In the genomic region with DNA sequence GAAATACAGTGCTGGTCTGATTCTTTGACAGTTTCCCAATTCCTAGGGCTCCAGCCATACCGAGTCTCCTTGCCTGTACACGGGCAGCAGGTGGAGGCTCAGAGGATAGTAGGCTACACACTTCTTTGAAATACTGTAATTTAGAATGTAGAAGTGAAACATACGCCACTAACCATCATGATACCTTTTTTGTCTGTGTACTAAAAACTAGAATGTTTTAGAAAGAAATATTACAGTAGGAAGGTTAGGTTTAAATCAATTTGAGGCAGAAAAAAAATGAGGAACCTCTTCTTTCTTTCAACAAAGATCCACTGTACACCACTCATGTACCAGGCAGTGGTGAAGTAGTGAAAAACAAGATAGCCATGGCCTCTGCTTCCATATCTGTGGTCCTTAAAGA, we compare ENCODE assay signal across 14 cellular contexts.
DNase-seq lines count a peak whose midpoint lies in the region; ATAC-seq lines count a peak whose summit lies in the region.
"Had no signal": no experiment of that assay in that cellular context is flagged by ENCODE, and none has a peak within 500 bp of the region (broad histone marks: within the 10 kb centered on the region; RNA-seq: fewer than 3 reads in every experiment).

No MANE protein-coding gene starts in this region.

- peaks cover 28% of the 10 kb centered on the region for H3K4me1 Mint-ChIP-seq in activated naive CD8-positive, alpha-beta T cell treated with anti-CD3 and anti-CD28 coated beads for 36 hours

- no peaks in the 10 kb centered on the region for H3K36me3 Mint-ChIP-seq in activated naive CD8-positive, alpha-beta T cell treated with anti-CD3 and anti-CD28 coated beads for 36 hours
- H3K36me3 Mint-ChIP-seq: immature natural killer cell had no signal

- H3K27ac Mint-ChIP-seq in activated naive CD8-positive, alpha-beta T cell treated with anti-CD3 and anti-CD28 coated beads for 36 hours, result no peak overlapping the region
- H3K27ac Mint-ChIP-seq: immature natural killer cell had no signal

- H3K27me3 Mint-ChIP-seq in activated naive CD8-positive, alpha-beta T cell treated with anti-CD3 and anti-CD28 coated beads for 36 hours, result peaks cover 91% of the 10 kb centered on the region

- H3K9me3 Mint-ChIP-seq in activated naive CD8-positive, alpha-beta T cell treated with anti-CD3 and anti-CD28 coated beads for 36 hours, result no peaks in the 10 kb centered on the region
- H3K9me3 Mint-ChIP-seq: immature natural killer cell had no signal

- ATAC-seq in GM18861 (IDR thresholded peaks at IDR 0.05; ENCODE audit: unreplicated experiment), result peak; percentile 59
- peak; percentile 62 for ATAC-seq in GM21381 (IDR thresholded peaks at IDR 0.05; ENCODE audit: unreplicated experiment)
- peak; percentile 80 for ATAC-seq in HG02938 (IDR thresholded peaks at IDR 0.05; ENCODE audit: unreplicated experiment)
- peak; percentile 54 for ATAC-seq in HG03571 (IDR thresholded peaks at IDR 0.05; ENCODE audit: unreplicated experiment)
- ATAC-seq: SK-N-SH treated with all-trans-retinoic acid at 6 μM for 48 hours had no signal

- no peak overlapping the region for H3K4me3 Mint-ChIP-seq in activated naive CD8-positive, alpha-beta T cell treated with anti-CD3 and anti-CD28 coated beads for 36 hours

- DNase-seq in activated CD8-positive, alpha-beta memory T cell treated with anti-CD3 and anti-CD28 coated beads for 24 hours, result no peak
- DNase-seq in activated naive CD8-positive, alpha-beta T cell treated with anti-CD3 and anti-CD28 coated beads for 36 hours, result no peak
- no peak for DNase-seq in NCI-H524 treated with DMSO at 0.1 percent for 48 hours (lab: John Stamatoyannopoulos, UW)
- no peak for DNase-seq in NCI-H774 (lab: John Stamatoyannopoulos, UW)
- DNase-seq: C1 segment of cervical spinal cord; GOT3; immature natural killer cell; NCI-H146; stimulated activated CD4-positive, alpha-beta T cell treated with anti-CD3 and anti-CD28 coated beads, Interleukin-4, amount 100 ng/mL, for 24 hours had no signal
